In the genomic region with DNA sequence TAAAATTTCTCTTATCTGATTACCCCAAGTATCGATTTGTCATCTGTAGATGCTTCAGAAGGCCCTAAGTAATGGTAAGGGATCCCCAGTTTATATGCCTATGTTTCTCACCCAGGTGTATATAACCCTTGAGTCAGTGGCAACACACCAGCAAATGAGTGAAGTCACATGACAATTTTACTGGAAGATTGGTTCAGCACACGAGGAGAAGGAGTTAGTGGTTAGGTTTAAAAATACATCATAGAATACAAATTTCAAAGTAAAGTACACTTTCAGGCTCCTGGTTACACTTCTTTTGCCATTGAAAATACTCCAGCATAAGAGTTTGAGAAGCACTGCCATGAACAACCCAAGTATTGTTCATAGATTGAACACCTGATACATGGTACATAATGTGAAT, we compare ENCODE assay signal across 8 cellular contexts.
"Had no signal": no experiment of that assay in that cellular context is flagged by ENCODE, and none has a peak within 500 bp of the region (broad histone marks: within the 10 kb centered on the region; RNA-seq: fewer than 3 reads in every experiment).

No MANE protein-coding gene starts in this region.

- DNase-seq: GDM1, GF-D8 had no signal

- FAIRE-seq: G401.6, GM12878, GM12891, GM12892, GM18507, GM19239 had no signal

- ATAC-seq: GM12878 had no signal

- H3K4me3 ChIP-seq: GM12878 had no signal
